In genomic region chr4:135239964-135240363, GRCh38 we compare ENCODE assay signal across 21 cellular contexts.
"Had no signal": no experiment of that assay in that cellular context is flagged by ENCODE, and none has a peak within 500 bp of the region (broad histone marks: within the 10 kb centered on the region; RNA-seq: fewer than 3 reads in every experiment).

No MANE protein-coding gene starts in this region.

- H3K4me3 ChIP-seq: colonic mucosa, esophagus muscularis mucosa, gastrocnemius medialis, lung, prostate gland, right atrium auricular region, stomach, thyroid gland had no signal

- H3K27ac ChIP-seq: colonic mucosa, esophagus muscularis mucosa, gastrocnemius medialis, prostate gland, right atrium auricular region, stomach, thyroid gland had no signal

- H3K9me3 ChIP-seq: colonic mucosa, esophagus muscularis mucosa, gastrocnemius medialis, prostate gland, right atrium auricular region, stomach, thyroid gland had no signal

- DNase-seq: colonic mucosa; dermis blood vessel endothelial cell; effector memory CD4-positive, alpha-beta T cell; gastrocnemius medialis; head of caudate nucleus; kidney; naive B cell; stimulated activated CD4-positive, alpha-beta T cell treated with anti-CD3 and anti-CD28 coated beads, Interleukin-2, amount 100 ng/mL, for 24 hours; stimulated activated CD4-positive, alpha-beta T cell treated with anti-CD3 and anti-CD28 coated beads, Interleukin-4, amount 100 ng/mL, for 24 hours; stimulated activated naive CD4-positive, alpha-beta T cell treated with Interleukin-2 at 50 U/mL for 16 hours; stomach; thyroid gland had no signal

- H3K27me3 ChIP-seq: colonic mucosa, esophagus muscularis mucosa, gastrocnemius medialis, right atrium auricular region, stomach, thyroid gland had no signal

- H3K36me3 ChIP-seq: colonic mucosa, esophagus muscularis mucosa, gastrocnemius medialis, prostate gland, right atrium auricular region, stomach, thyroid gland had no signal

- H3K4me1 ChIP-seq: colonic mucosa, esophagus muscularis mucosa, gastrocnemius medialis, prostate gland, right atrium auricular region, stomach, thyroid gland had no signal

- ATAC-seq: gastrocnemius medialis; left lobe of liver; natural killer cell treated with Interleukin-12 subunit alpha and Interleukin-12 subunit beta and Interleukin-15 and Interleukin-18, amount 100 ng/mL, for 72 hours; sciatic nerve; stimulated activated effector memory CD8-positive, alpha-beta T cell treated with anti-CD3 and anti-CD28 coated beads, Interleukin-12 subunit alpha, Interleukin-12 subunit beta, amount 100 ng/mL, for 72 hours had no signal

- FAIRE-seq: endothelial cell of umbilical vein, kidney had no signal
